8 cellular contexts compared by ENCODE assay signal in genomic region chr6:131029661-131030297, GRCh38.
A peak's percentile ranks its signal among the peaks of the same experiment; 100 is the strongest.
DNase-seq lines count a peak whose midpoint lies in the region; ATAC-seq and TF ChIP-seq lines count a peak whose summit lies in the region.

No MANE protein-coding gene starts in this region.

- no peak for TF ChIP-seq CTCF in fibroblast of pulmonary artery (IDR thresholded peaks at IDR 0.05; ENCODE audit: low read length, missing control alignments)

- H3K36me3 Mint-ChIP-seq in effector memory CD8-positive, alpha-beta T cell (ENCODE audit: insufficient read depth) = no peaks in the 10 kb centered on the region

- DNase-seq in AG08396 (ENCODE audit: low spot score) = peak; percentile 39
- peak; percentile 62 for DNase-seq in fibroblast of pulmonary artery (ENCODE audit: low read depth)
- DNase-seq in COLO829 (ENCODE audit: low spot score) = no peak
- no peak for DNase-seq in inferior parietal cortex (ENCODE audit: extremely low spot score)
- DNase-seq in effector memory CD8-positive, alpha-beta T cell = no peak
- DNase-seq in NCI-H1048 (lab: John Stamatoyannopoulos, UW) = no peak

- peaks cover 0 to 8% of the 10 kb centered on the region in 2 donors for H3K27me3 Mint-ChIP-seq in effector memory CD8-positive, alpha-beta T cell

- no peak overlapping the region for H3K4me3 ChIP-seq in fibroblast of pulmonary artery (replicated peaks; ENCODE audit: low read depth, low read length)

- no peak overlapping the region for H3K4me3 Mint-ChIP-seq in effector memory CD8-positive, alpha-beta T cell

- no peaks in the 10 kb centered on the region for H3K9me3 Mint-ChIP-seq in effector memory CD8-positive, alpha-beta T cell

- H3K27ac Mint-ChIP-seq in effector memory CD8-positive, alpha-beta T cell = no peak overlapping the region

- peaks cover 4 to 8% of the 10 kb centered on the region in 2 donors for H3K4me1 Mint-ChIP-seq in effector memory CD8-positive, alpha-beta T cell (ENCODE audit: low read depth in 2 of 2)

- ATAC-seq in GM21360 (IDR thresholded peaks at IDR 0.05; ENCODE audit: unreplicated experiment) (peak; percentile 96), HG03442 (IDR thresholded peaks at IDR 0.05; ENCODE audit: unreplicated experiment) (peak; percentile 94)
- no peak for ATAC-seq in effector memory CD8-positive, alpha-beta T cell (replicated peaks)

Comparison
In these comparisons a context has a peak if more than half of its experiments do, and no peak if none do; other contexts are left out.
1. DNase-seq: peak in AG08396 (single experiment) and fibroblast of pulmonary artery (single experiment); none in COLO829 (single experiment), inferior parietal cortex (single experiment), effector memory CD8-positive, alpha-beta T cell (0 of 3) and NCI-H1048 (single experiment).